12 cellular contexts compared by ENCODE assay signal in genomic region chr16:21264226-21265036, GRCh38. TPM values are rescaled to one million over a fixed set of nuclear protein-coding genes. Genes with fewer than 3 reads are reported as not detected.
DNase-seq lines count a peak whose midpoint lies in the region; ATAC-seq, FAIRE-seq and TF ChIP-seq lines count a peak whose summit lies in the region.
"Had no signal": no experiment of that assay in that cellular context is flagged by ENCODE, and none has a peak within 500 bp of the region (broad histone marks: within the 10 kb centered on the region; RNA-seq: fewer than 3 reads in every experiment).

No MANE protein-coding gene starts in this region.

- POLR2A ChIA-PET in GM12878 (lab: Charles Lee) = interaction anchor here (0.9 to 1.2 kb wide), 3 partner anchors 11 to 13 kb away, joined by 3 to 4 read pairs (median 3); no protein-coding TSS in a partner anchor

- H2AFZ ChIP-seq in GM12878 (ENCODE audit: control insufficient read depth, low read depth, low read length) = no peak overlapping the region

- no peak for FAIRE-seq in GM12878 (lab: Jason Lieb, UNC)
- FAIRE-seq: A204.1 had no signal

- 74% methylated on average over 10 of the region's 10 CpGs for whole genome bisulfite sequencing in GM12878 (ENCODE audit: insufficient coverage, insufficient replicate concordance, low lambda C conversion rate, missing lambda C conversion rate)
- 44% methylated on average over 10 of the region's 10 CpGs for WGBS in urinary bladder

- no peak for TF ChIP-seq RAD21 in GM12878 (IDR thresholded peaks at IDR 0.05; ENCODE audit: insufficient read depth, low read depth, low read length)

- H3K79me2 ChIP-seq in GM12878 (ENCODE audit: control insufficient read depth, insufficient read depth, low read length) = no peaks in the 10 kb centered on the region

- no peaks in the 10 kb centered on the region for H4K20me1 ChIP-seq in GM12878 (ENCODE audit: control insufficient read depth, insufficient read depth)

- intact Hi-C loops in GM12878 (cut with micrococcal nuclease; ENCODE audit: unreplicated experiment) = no loop called here
- intact Hi-C loops in posterior vena cava (cut with DNase I) = loop anchor here in 1 of 2 donors (5.0 kb wide), 2 partner anchors 348 to 572 kb away; no protein-coding TSS in a partner anchor

- no peak overlapping the region for H3K4me3 ChIP-seq in GM12878
- no peak overlapping the region for H3K4me3 ChIP-seq in urinary bladder (ENCODE audit: low read depth, low read length)

- CTCF ChIA-PET in GM12878 (lab: Yijun Ruan, JAX) = interaction anchor here (0.7 to 4.4 kb wide), 8 partner anchors 10 to 107 kb away, joined by 3 to 20 read pairs (median 4); partner anchors contain the start of gene CRYM

- H3K9me3 Mint-ChIP-seq in immature natural killer cell = no peaks in the 10 kb centered on the region

- no peak for TF ChIP-seq CTCF in GM12878 (IDR thresholded peaks at IDR 0.05 in 2 of 3, conservative IDR thresholded peaks at IDR 0.05 in 1 of 3; ENCODE audit: control insufficient read depth in 2 of 3, extremely low read depth in 1 of 3, insufficient read depth in 1 of 3, low read depth in 3 of 3, low read length in 3 of 3)

- in situ Hi-C loops in GM12878 (cut with MboI) = no loop called here

- H3K4me2 ChIP-seq in GM12878 (ENCODE audit: control insufficient read depth, insufficient read depth) = peak overlapping the region; percentile 76; the same call in 1 of the 2 replicates

- H3K27me3 ChIP-seq in GM12878 (replicated peaks in 1 of 2; ENCODE audit: control insufficient read depth in 2 of 2, insufficient read depth in 2 of 2, low read length in 1 of 2) = no peaks in the 10 kb centered on the region

- H3K36me3 Mint-ChIP-seq in immature natural killer cell = no peaks in the 10 kb centered on the region

- H3K36me3 ChIP-seq in GM12878 (ENCODE audit: control insufficient read depth in 2 of 2, insufficient read depth in 2 of 2, low read length in 1 of 2) (no peaks in the 10 kb centered on the region), urinary bladder (ENCODE audit: insufficient read depth) (no peaks in the 10 kb centered on the region)

- peaks cover 1 to 6% (median 2%) of the 10 kb centered on the region in 3 donors for H3K27me3 Mint-ChIP-seq in immature natural killer cell (ENCODE audit: low read depth in 3 of 3)

- H3K9ac ChIP-seq in GM12878 (ENCODE audit: control insufficient read depth, insufficient read depth, low read length) = no peak overlapping the region

- no peak for TF ChIP-seq EP300 in GM12878 (IDR thresholded peaks at IDR 0.05; ENCODE audit: borderline replicate concordance in 1 of 2, control insufficient read depth in 1 of 2, low read depth in 2 of 2, low read length in 2 of 2)

- no peaks in the 10 kb centered on the region for H3K4me1 Mint-ChIP-seq in immature natural killer cell

- H3K4me3 Mint-ChIP-seq in immature natural killer cell = no peak overlapping the region

- DNase-seq in NCI-H2196 (lab: John Stamatoyannopoulos, UW; ENCODE audit: unreplicated experiment) (peak; percentile 37), NCI-H2196 treated with DMSO at 0.1 percent for 48 hours (lab: John Stamatoyannopoulos, UW; ENCODE audit: unreplicated experiment) (no peak), GM12878 (ENCODE audit: low read depth, low spot score) (no peak), left lobe of liver (ENCODE audit: low spot score) (no peak), posterior vena cava (ENCODE audit: low spot score) (no peak), immature natural killer cell (no peak)
- DNase-seq in activated CD4-positive, alpha-beta T cell treated with anti-CD3 and anti-CD28 coated beads, Interleukin-2, amount 50 U/mL, for 4 hours = no peak
- DNase-seq: stimulated activated CD4-positive, alpha-beta T cell treated with anti-CD3 and anti-CD28 coated beads, Interleukin-1b, Interleukin-23, amount 100 ng/mL, for 48 hours; SW 1271 had no signal

- RAD21 ChIA-PET in GM12878 (lab: Charles Lee; ENCODE audit: unreplicated experiment) = interaction anchor here (0.7 to 1.7 kb wide), 4 partner anchors 9 to 38 kb away, joined by 3 to 5 read pairs (median 4); no protein-coding TSS in a partner anchor

- BruUV-seq in GM12878 (replicated peaks; lab: Mats Ljungman, UMichigan) = no TSS peak

- peak; percentile 76 for ATAC-seq in GM12878
- ATAC-seq in left lobe of liver = peak; percentile 19

- SMC1A ChIA-PET in GM12878 (lab: Charles Lee; ENCODE audit: uncharacterized antibody, unreplicated experiment) = interaction anchor here (1.0 to 4.4 kb wide), 2 partner anchors 9 to 11 kb away, joined by 4 to 49 read pairs; partner anchors contain the start of gene CRYM

- no peaks in the 10 kb centered on the region for H3K9me3 ChIP-seq in GM12878 (replicated peaks; ENCODE audit: control insufficient read depth, insufficient read depth, low read length)

- H3K27ac Mint-ChIP-seq in immature natural killer cell = no peak overlapping the region

- H3K27ac ChIP-seq in GM12878 (ENCODE audit: control insufficient read depth, insufficient read depth) (no peak overlapping the region), urinary bladder (ENCODE audit: low read depth) (peak overlapping the region; percentile 25)

- H3K4me1 ChIP-seq in GM12878 (ENCODE audit: control insufficient read depth, insufficient read depth, low read length) = peaks cover 13% of the 10 kb centered on the region
- H3K4me1 ChIP-seq in urinary bladder (ENCODE audit: insufficient read depth) = no peaks in the 10 kb centered on the region

- TF ChIP-seq POLR2A in GM12878 (IDR thresholded peaks at IDR 0.05; ENCODE audit: low read depth, low read length) = no peak

RNA-seq across cellular contexts. Expression of gene CRYM, which starts 13.7 kb away (rescaled TPM):
- 1.4 TPM in 1 of 2 replicates, not detected in the other for total RNA-seq in GM12878 (2013; cell fraction: nucleolus; rRNA removed)
- total RNA-seq in GM12878 (2014; rRNA removed) (5.8 and 6.1 TPM in 2 replicates), GM12878 (2014; rRNA removed; fragmentation: Illumina TruSeq; extraction: Trizol) (3.4 and 4.0 TPM in 2 replicates), GM12878 (2021) (4.8 and 5.1 TPM in 2 replicates), left lobe of liver (7.2 TPM), urinary bladder (12.6 TPM), posterior vena cava (1 to 10 TPM in 1 of 2 donors, under 1 TPM in 1; 0.93 to 1.0 TPM)
- polyA plus RNA-seq in GM12878 (2011; ENCODE audit: low read depth) = 0.80 TPM
- polyA plus RNA-seq in GM12878 (2011; rRNA removed) (0.30 and 0.39 TPM in 2 replicates), GM12878 (2014; fragmentation: Illumina TruSeq; extraction: Trizol) (2.8 and 5.2 TPM in 2 replicates), GM12878 (2014; fragmentation: Nextera tagmentation; extraction: Ambion mirVana) (1 to 10 TPM; 2.3 to 3.0 TPM), GM12878 (2014; rRNA removed) (4.2 and 4.6 TPM in 2 replicates), GM12878 (2016; fragmentation: Nextera tagmentation; extraction: Ambion mirVana) (1 to 10 TPM; 3.9 to 4.0 TPM), urinary bladder (25.8 TPM), immature natural killer cell (not detected)
- polyA plus RNA-seq in GM12878 (2011; cell fraction: cytosol; rRNA removed) = 0.30 and 0.46 TPM in 2 replicates
- 0.39 and 0.54 TPM in 2 replicates for polyA plus RNA-seq in GM12878 (2011; cell fraction: nucleus; rRNA removed)
- polyA plus RNA-seq in GM12878 (2012) = 0.96 and 2.1 TPM in 2 replicates
- polyA minus RNA-seq in GM12878 (2011; rRNA and poly(A)+ RNA removed) = 1.3 TPM in 1 of 2 replicates, not detected in the other
- not detected in 2 replicates for polyA minus RNA-seq in GM12878 (2011; cell fraction: cytosol; rRNA and poly(A)+ RNA removed)
- polyA minus RNA-seq in GM12878 (2011; cell fraction: nucleus; rRNA and poly(A)+ RNA removed) = not detected in 2 replicates

RNA-seq across cellular contexts. Expression of gene ANKS4B, which starts 30.9 kb away (rescaled TPM):
- not detected in 2 replicates for total RNA-seq in GM12878 (2013; cell fraction: nucleolus; rRNA removed)
- total RNA-seq in GM12878 (2014; rRNA removed) = 0.05 TPM in 1 of 2 replicates, not detected in the other
- total RNA-seq in GM12878 (2014; rRNA removed; fragmentation: Illumina TruSeq; extraction: Trizol) = not detected in 2 replicates
- 0.08 TPM in 1 of 2 replicates, not detected in the other for total RNA-seq in GM12878 (2021)
- polyA plus RNA-seq in GM12878 (2011; ENCODE audit: low read depth) = not detected
- polyA plus RNA-seq in GM12878 (2011; rRNA removed) = 0.01 TPM in 1 of 2 replicates, not detected in the other
- polyA plus RNA-seq in GM12878 (2011; cell fraction: cytosol; rRNA removed) = not detected in 2 replicates
- polyA plus RNA-seq in GM12878 (2011; cell fraction: nucleus; rRNA removed) = 0.03 TPM in 1 of 2 replicates, not detected in the other
- polyA plus RNA-seq in GM12878 (2012) = not detected in 2 replicates
- polyA plus RNA-seq in GM12878 (2014; fragmentation: Illumina TruSeq; extraction: Trizol) = not detected in 2 replicates
- under 1 TPM; 0.02 to 0.11 TPM for polyA plus RNA-seq in GM12878 (2014; fragmentation: Nextera tagmentation; extraction: Ambion mirVana)
- 0.01 TPM in 1 of 2 replicates, not detected in the other for polyA plus RNA-seq in GM12878 (2014; rRNA removed)
- not detected for polyA plus RNA-seq in GM12878 (2016; fragmentation: Nextera tagmentation; extraction: Ambion mirVana)
- not detected in 2 replicates for polyA minus RNA-seq in GM12878 (2011; rRNA and poly(A)+ RNA removed)
- polyA minus RNA-seq in GM12878 (2011; cell fraction: cytosol; rRNA and poly(A)+ RNA removed) = not detected in 2 replicates
- not detected in 2 replicates for polyA minus RNA-seq in GM12878 (2011; cell fraction: nucleus; rRNA and poly(A)+ RNA removed)
- total RNA-seq in left lobe of liver = 13.8 TPM
- total RNA-seq in urinary bladder = 0.05 TPM
- polyA plus RNA-seq in urinary bladder = 0.01 TPM
- not detected for total RNA-seq in posterior vena cava
- polyA plus RNA-seq in immature natural killer cell = not detected
- total RNA-seq: subcutaneous adipose tissue had no signal

RNA-seq across cellular contexts. Expression of gene ZP2, which starts 53.1 kb away (rescaled TPM):
- total RNA-seq in GM12878 (2013; cell fraction: nucleolus; rRNA removed) = not detected in 2 replicates
- total RNA-seq in GM12878 (2014; rRNA removed) (0.17 TPM in 1 of 2 replicates, not detected in the other), GM12878 (2014; rRNA removed; fragmentation: Illumina TruSeq; extraction: Trizol) (0.28 TPM in 1 of 2 replicates, not detected in the other), GM12878 (2021) (0.21 TPM in 1 of 2 replicates, not detected in the other), left lobe of liver (not detected), urinary bladder (0.90 TPM), posterior vena cava (not detected)
- polyA plus RNA-seq in GM12878 (2011; ENCODE audit: low read depth) = not detected
- polyA plus RNA-seq in GM12878 (2011; rRNA removed) (0.04 and 0.11 TPM in 2 replicates), GM12878 (2014; fragmentation: Illumina TruSeq; extraction: Trizol) (0.13 TPM in 1 of 2 replicates, not detected in the other), GM12878 (2014; fragmentation: Nextera tagmentation; extraction: Ambion mirVana) (under 1 TPM; 0.13 to 0.16 TPM), GM12878 (2014; rRNA removed) (0.12 and 0.37 TPM in 2 replicates), GM12878 (2016; fragmentation: Nextera tagmentation; extraction: Ambion mirVana) (under 1 TPM; 0.31 to 0.33 TPM), urinary bladder (not detected), immature natural killer cell (not detected)
- 0.07 and 0.12 TPM in 2 replicates for polyA plus RNA-seq in GM12878 (2011; cell fraction: cytosol; rRNA removed)
- polyA plus RNA-seq in GM12878 (2011; cell fraction: nucleus; rRNA removed) = 0.10 and 0.24 TPM in 2 replicates
- not detected in 2 replicates for polyA plus RNA-seq in GM12878 (2012)
- polyA minus RNA-seq in GM12878 (2011; rRNA and poly(A)+ RNA removed) = not detected in 2 replicates
- polyA minus RNA-seq in GM12878 (2011; cell fraction: cytosol; rRNA and poly(A)+ RNA removed) = not detected in 2 replicates
- polyA minus RNA-seq in GM12878 (2011; cell fraction: nucleus; rRNA and poly(A)+ RNA removed) = not detected in 2 replicates
- total RNA-seq: subcutaneous adipose tissue had no signal

Comparison
In these comparisons a context has a peak if more than half of its experiments do, and no peak if none do; other contexts are left out.
1. RNA of gene ANKS4B, which starts 30.9 kb away (total RNA-seq): 13.8 TPM in left lobe of liver (single experiment); 0.05 TPM in urinary bladder (single experiment), not detected in posterior vena cava and 0.05 to 0.08 TPM in GM12878; every median in the first group is over 10 times any median in the second.